9 cellular contexts compared by ENCODE assay signal in genomic region chr7:36526720-36527548, GRCh38.
DNase-seq lines count a peak whose midpoint lies in the region; ATAC-seq and TF ChIP-seq lines count a peak whose summit lies in the region.
"Had no signal": no experiment of that assay in that cellular context is flagged by ENCODE, and none has a peak within 500 bp of the region (broad histone marks: within the 10 kb centered on the region; RNA-seq: fewer than 3 reads in every experiment).

No MANE protein-coding gene starts in this region.

- intact Hi-C loops in activated CD4-positive, alpha-beta T cell treated with anti-CD3 and anti-CD28 coated beads, Interleukin-2, amount 10 ng/mL, durations not matched to agents 24 days and 14 days (cut with micrococcal nuclease): loop anchor here (1.0 kb wide), 2 partner anchors 74 to 142 kb away; no protein-coding TSS in a partner anchor
- intact Hi-C loops in left lung (cut with DNase I) (no loop called here), testis (cut with DNase I; ENCODE audit: low total_unique reads) (no loop called here)

- no peaks in the 10 kb centered on the region for H3K27me3 ChIP-seq in left lung
- no peaks in the 10 kb centered on the region for H3K27me3 ChIP-seq in testis

- TF ChIP-seq CTCF in left lung (IDR thresholded peaks at IDR 0.05) (no peak), testis (IDR thresholded peaks at IDR 0.05) (no peak)

- H3K36me3 ChIP-seq in left lung: peaks cover 0 to 4% of the 10 kb centered on the region in 2 donors
- H3K36me3 ChIP-seq in testis (ENCODE audit: low read depth, missing control alignments): no peaks in the 10 kb centered on the region

- H3K4me1 Mint-ChIP-seq in activated CD4-positive, alpha-beta T cell treated with anti-CD3 and anti-CD28 coated beads, Interleukin-2, amount 10 ng/mL, durations not matched to agents 24 days and 14 days: peaks cover 17% of the 10 kb centered on the region
- H3K4me1 Mint-ChIP-seq in activated CD4-positive, alpha-beta T cell treated with anti-CD3 and anti-CD28 coated beads, Interleukin-2, amount 10 ng/mL, durations not matched to agents 7 days and 5 days: peaks cover 22% of the 10 kb centered on the region
- peaks cover 19% of the 10 kb centered on the region for H3K4me1 Mint-ChIP-seq in activated naive CD8-positive, alpha-beta T cell treated with anti-CD3 and anti-CD28 coated beads, Interleukin-2, amount 50 U/mL, for 24 hours
- H3K4me1 Mint-ChIP-seq: CD4-positive, CD25-positive, alpha-beta regulatory T cell had no signal

- 71 to 95% methylated on average over 3 of the region's 3 CpGs for WGBS in testis, 2 donors

- H3K27ac ChIP-seq in left lung (no peak overlapping the region), testis (no peak overlapping the region)

- peak; percentile 86 for ATAC-seq in HG03565 (IDR thresholded peaks at IDR 0.05; ENCODE audit: unreplicated experiment)
- peak; percentile 75 for ATAC-seq in activated naive CD8-positive, alpha-beta T cell treated with anti-CD3 and anti-CD28 coated beads, Interleukin-2, amount 50 U/mL, for 24 hours
- no peak for ATAC-seq in left lung

- H3K27me3 Mint-ChIP-seq in activated CD4-positive, alpha-beta T cell treated with anti-CD3 and anti-CD28 coated beads, Interleukin-2, amount 10 ng/mL, durations not matched to agents 24 days and 14 days: peaks cover 4% of the 10 kb centered on the region
- no peaks in the 10 kb centered on the region for H3K27me3 Mint-ChIP-seq in activated CD4-positive, alpha-beta T cell treated with anti-CD3 and anti-CD28 coated beads, Interleukin-2, amount 10 ng/mL, durations not matched to agents 7 days and 5 days
- no peaks in the 10 kb centered on the region for H3K27me3 Mint-ChIP-seq in activated naive CD8-positive, alpha-beta T cell treated with anti-CD3 and anti-CD28 coated beads, Interleukin-2, amount 50 U/mL, for 24 hours

- peaks cover 7% of the 10 kb centered on the region for H3K9me3 Mint-ChIP-seq in activated CD4-positive, alpha-beta T cell treated with anti-CD3 and anti-CD28 coated beads, Interleukin-2, amount 10 ng/mL, durations not matched to agents 24 days and 14 days
- peaks cover 2% of the 10 kb centered on the region for H3K9me3 Mint-ChIP-seq in activated CD4-positive, alpha-beta T cell treated with anti-CD3 and anti-CD28 coated beads, Interleukin-2, amount 10 ng/mL, durations not matched to agents 7 days and 5 days
- H3K9me3 Mint-ChIP-seq in activated naive CD8-positive, alpha-beta T cell treated with anti-CD3 and anti-CD28 coated beads, Interleukin-2, amount 50 U/mL, for 24 hours: no peaks in the 10 kb centered on the region

- POLR2A ChIA-PET in activated CD4-positive, alpha-beta T cell treated with anti-CD3 and anti-CD28 coated beads, Interleukin-2, amount 10 ng/mL, durations not matched to agents 7 days and 5 days (lab: Charles Lee): no interaction called here

- CTCF ChIA-PET in activated CD4-positive, alpha-beta T cell treated with anti-CD3 and anti-CD28 coated beads, Interleukin-2, amount 10 ng/mL, durations not matched to agents 7 days and 5 days (lab: Charles Lee): no interaction called here

- H3K9me3 ChIP-seq in left lung (no peaks in the 10 kb centered on the region), testis (no peaks in the 10 kb centered on the region)

- H3K4me3 ChIP-seq in left lung: no peak overlapping the region
- no peak overlapping the region for H3K4me3 ChIP-seq in testis

- peak; percentile 57 for DNase-seq in activated CD4-positive, alpha-beta T cell treated with anti-CD3 and anti-CD28 coated beads, Interleukin-2, amount 10 ng/mL, durations not matched to agents 24 days and 14 days
- no peak for DNase-seq in activated CD4-positive, alpha-beta T cell treated with anti-CD3 and anti-CD28 coated beads, Interleukin-2, amount 10 ng/mL, durations not matched to agents 7 days and 5 days
- DNase-seq in activated naive CD8-positive, alpha-beta T cell treated with anti-CD3 and anti-CD28 coated beads, Interleukin-2, amount 50 U/mL, for 24 hours: no peak
- DNase-seq in renal cortical epithelial cell (ENCODE audit: low read depth) (peak; percentile 95), left lung (no peak), testis (no peak), SHP77 (lab: John Stamatoyannopoulos, UW) (no peak)

- no peak overlapping the region for H3K4me3 Mint-ChIP-seq in activated CD4-positive, alpha-beta T cell treated with anti-CD3 and anti-CD28 coated beads, Interleukin-2, amount 10 ng/mL, durations not matched to agents 24 days and 14 days
- no peak overlapping the region for H3K4me3 Mint-ChIP-seq in activated CD4-positive, alpha-beta T cell treated with anti-CD3 and anti-CD28 coated beads, Interleukin-2, amount 10 ng/mL, durations not matched to agents 7 days and 5 days
- no peak overlapping the region for H3K4me3 Mint-ChIP-seq in activated naive CD8-positive, alpha-beta T cell treated with anti-CD3 and anti-CD28 coated beads, Interleukin-2, amount 50 U/mL, for 24 hours
- H3K4me3 Mint-ChIP-seq: CD4-positive, CD25-positive, alpha-beta regulatory T cell had no signal

- peaks cover 31% of the 10 kb centered on the region for H3K36me3 Mint-ChIP-seq in activated CD4-positive, alpha-beta T cell treated with anti-CD3 and anti-CD28 coated beads, Interleukin-2, amount 10 ng/mL, durations not matched to agents 24 days and 14 days (ENCODE audit: low read depth)
- peaks cover 10% of the 10 kb centered on the region for H3K36me3 Mint-ChIP-seq in activated CD4-positive, alpha-beta T cell treated with anti-CD3 and anti-CD28 coated beads, Interleukin-2, amount 10 ng/mL, durations not matched to agents 7 days and 5 days (ENCODE audit: low read depth)
- H3K36me3 Mint-ChIP-seq in activated naive CD8-positive, alpha-beta T cell treated with anti-CD3 and anti-CD28 coated beads, Interleukin-2, amount 50 U/mL, for 24 hours (ENCODE audit: low read depth): peaks cover 4% of the 10 kb centered on the region

- H3K27ac Mint-ChIP-seq in activated CD4-positive, alpha-beta T cell treated with anti-CD3 and anti-CD28 coated beads, Interleukin-2, amount 10 ng/mL, durations not matched to agents 24 days and 14 days: peak overlapping the region; percentile 45
- no peak overlapping the region for H3K27ac Mint-ChIP-seq in activated CD4-positive, alpha-beta T cell treated with anti-CD3 and anti-CD28 coated beads, Interleukin-2, amount 10 ng/mL, durations not matched to agents 7 days and 5 days
- H3K27ac Mint-ChIP-seq in activated naive CD8-positive, alpha-beta T cell treated with anti-CD3 and anti-CD28 coated beads, Interleukin-2, amount 50 U/mL, for 24 hours: no peak overlapping the region

- H3K4me1 ChIP-seq in left lung (no peaks in the 10 kb centered on the region), testis (no peaks in the 10 kb centered on the region)

- TF ChIP-seq POLR2A in testis (IDR thresholded peaks at IDR 0.05): no peak

Comparison
In these comparisons a context has a peak if more than half of its experiments do, and no peak if none do; other contexts are left out.
1. DNase-seq: peak in activated CD4-positive, alpha-beta T cell treated with anti-CD3 and anti-CD28 coated beads, Interleukin-2, amount 10 ng/mL, durations not matched to agents 24 days and 14 days (single experiment) and renal cortical epithelial cell (single experiment); none in activated CD4-positive, alpha-beta T cell treated with anti-CD3 and anti-CD28 coated beads, Interleukin-2, amount 10 ng/mL, durations not matched to agents 7 days and 5 days (single experiment), activated naive CD8-positive, alpha-beta T cell treated with anti-CD3 and anti-CD28 coated beads, Interleukin-2, amount 50 U/mL, for 24 hours (single experiment), left lung (0 of 2), testis (single experiment) and SHP77 (0 of 2).